Comparison of ENCODE assay signal across 24 cellular contexts in genomic region chr13:113828282-113828825, GRCh38.
"Had no signal": no experiment of that assay in that cellular context is flagged by ENCODE, and none has a peak within 500 bp of the region (broad histone marks: within the 10 kb centered on the region; RNA-seq: fewer than 3 reads in every experiment).

No MANE protein-coding gene starts in this region.

- H3K27ac ChIP-seq: RWPE1, SJSA1, SK-N-MC had no signal

- ATAC-seq: T-cell had no signal

- DNase-seq: Karpas-422, KG1, MG63, NCI-H1092, NCI-H1105 treated with DMSO at 0.1 percent for 48 hours, NCI-H1417 treated with DMSO at 0.1 percent for 48 hours, NCI-H146, NCI-H1694 treated with DMSO at 0.1 percent for 48 hours, NCI-H1930, NCI-H2081, NCI-H2107, NCI-H2227 treated with DMSO at 0.1 percent for 48 hours, NCI-H446, NCI-H510A, NCI-H524 treated with DMSO at 0.1 percent for 48 hours, NCI-H69, NCI-H774, SIG-M5, SW 1271, T-cell had no signal

- H3K36me3 ChIP-seq: SJSA1 had no signal

- H3K4me3 ChIP-seq: MG63, SJSA1, SK-N-MC had no signal

- FAIRE-seq: RCC 7860 had no signal

- H3K4me1 ChIP-seq: SJSA1 had no signal

- H3K9me3 ChIP-seq: MG63, SJSA1 had no signal
